8 cellular contexts compared by ENCODE assay signal in genomic region chr3:152474585-152474984, GRCh38.
DNase-seq lines count a peak whose midpoint lies in the region; ATAC-seq and TF ChIP-seq lines count a peak whose summit lies in the region.

No MANE protein-coding gene starts in this region.

- H3K4me2 ChIP-seq in fibroblast of lung (ENCODE audit: extremely low read depth, insufficient read depth, low read length), result no peak overlapping the region

- H3K4me1 ChIP-seq in fibroblast of lung (ENCODE audit: control insufficient read depth, extremely low read depth, insufficient read depth, low read length), result no peaks in the 10 kb centered on the region
- no peaks in the 10 kb centered on the region for H3K4me1 ChIP-seq in prostate gland (replicated peaks)

- H4K20me1 ChIP-seq in fibroblast of lung (ENCODE audit: control insufficient read depth, extremely low read depth, insufficient read depth, low read length), result no peaks in the 10 kb centered on the region

- TF ChIP-seq POLR2A in prostate gland (IDR thresholded peaks at IDR 0.05), result no peak

- no peaks in the 10 kb centered on the region for H3K79me2 ChIP-seq in fibroblast of lung (ENCODE audit: control insufficient read depth, insufficient read depth, low read length)

- no peak overlapping the region for H3K27ac ChIP-seq in fibroblast of lung (ENCODE audit: insufficient read depth, low read length)
- H3K27ac ChIP-seq in prostate gland, result no peak overlapping the region

- H3K9me3 ChIP-seq in fibroblast of lung (ENCODE audit: control insufficient read depth, insufficient read depth, low read depth, low read length), result no peaks in the 10 kb centered on the region
- no peaks in the 10 kb centered on the region for H3K9me3 ChIP-seq in prostate gland

- ATAC-seq in GM19025 (IDR thresholded peaks at IDR 0.05; ENCODE audit: low read depth, unreplicated experiment) (peak; percentile 60), HG03439 (IDR thresholded peaks at IDR 0.05; ENCODE audit: unreplicated experiment) (peak; percentile 51)

- no peaks in the 10 kb centered on the region for H3K36me3 ChIP-seq in fibroblast of lung (ENCODE audit: control insufficient read depth, insufficient read depth, low read length)
- no peaks in the 10 kb centered on the region for H3K36me3 ChIP-seq in prostate gland

- H3K27me3 ChIP-seq in fibroblast of lung (ENCODE audit: control insufficient read depth, insufficient read depth, low read length), result no peaks in the 10 kb centered on the region
- H3K27me3 ChIP-seq in prostate gland (replicated peaks; ENCODE audit: insufficient read depth), result no peaks in the 10 kb centered on the region

- intact Hi-C loops in prostate gland (cut with DNase I), result loop anchor here (10.0 kb wide), 1 partner anchor 100 kb away; no protein-coding TSS in a partner anchor

- H2AFZ ChIP-seq in fibroblast of lung (ENCODE audit: low read length), result no peak overlapping the region

- H3K4me3 ChIP-seq in fibroblast of lung (replicated peaks in 1 of 4; ENCODE audit: control extremely low read depth in 1 of 4, insufficient read depth in 1 of 4, low read depth in 3 of 4, low read length in 4 of 4), result no peak overlapping the region
- H3K4me3 ChIP-seq in prostate gland, result no peak overlapping the region

- in situ Hi-C loops in Caki2 (cut with HindIII; ENCODE audit: low pct_unique_long_range_greater_than_20kb, low sequenced_read_pairs), result no loop called here

- TF ChIP-seq CTCF in fibroblast of lung (conservative IDR thresholded peaks at IDR 0.05 in 1 of 2, IDR thresholded peaks at IDR 0.05 in 1 of 2; ENCODE audit: low read depth in 1 of 2, low read length in 2 of 2), result peak; percentile 67 to 74
- TF ChIP-seq CTCF in prostate gland (IDR thresholded peaks at IDR 0.05), result peak in 3 of 4 experiments; percentile 12 to 45 (median 42)

- DNase-seq in Caki2 (ENCODE audit: low read depth) (peak; percentile 20), RPMI8226 (peak; percentile 67), fibroblast of lung (ENCODE audit: low read depth in 2 of 2) (peak; percentile 59 to 84), prostate gland (ENCODE audit: low spot score) (no peak), GM19240 (ENCODE audit: insufficient read length, low spot score) (no peak)
- DNase-seq in stimulated activated CD4-positive, alpha-beta T cell treated with anti-CD3 and anti-CD28 coated beads, Interleukin-4, amount 100 ng/mL, for 4 hours, result no peak

- WGBS in prostate gland, result 90% methylated on average over 2 of the region's 2 CpGs

- H3K9ac ChIP-seq in fibroblast of lung (ENCODE audit: insufficient read depth, low read length), result no peak overlapping the region

Comparison
In these comparisons a context has a peak if more than half of its experiments do, and no peak if none do; other contexts are left out.
1. DNase-seq: peak in Caki2 (single experiment), RPMI8226 (single experiment) and fibroblast of lung (2 of 2); none in prostate gland (single experiment), GM19240 (single experiment) and stimulated activated CD4-positive, alpha-beta T cell treated with anti-CD3 and anti-CD28 coated beads, Interleukin-4, amount 100 ng/mL, for 4 hours (0 of 2).